Comparison of ENCODE assay signal across 8 cellular contexts in the genomic region with DNA sequence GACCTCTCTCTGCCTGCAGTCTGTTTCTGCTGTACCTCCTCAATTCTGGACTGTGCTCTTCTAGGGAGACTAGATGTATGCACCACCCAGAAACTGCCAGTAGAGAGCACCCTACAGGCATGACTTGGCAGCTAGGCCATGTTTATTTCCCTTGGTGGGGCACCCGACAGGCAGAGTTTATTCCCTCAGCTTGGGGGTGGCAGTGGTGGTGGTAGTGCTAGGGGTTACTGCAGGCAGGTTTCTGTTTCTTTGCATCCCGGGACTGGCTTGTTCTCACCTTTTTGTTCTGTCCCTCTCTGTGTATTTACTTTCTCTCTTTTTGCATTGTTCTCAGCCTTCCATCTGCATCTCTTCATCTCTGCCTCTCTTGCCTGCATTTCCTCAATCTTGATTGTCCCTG. TPM values are rescaled to one million over a fixed set of nuclear protein-coding genes. Genes with fewer than 3 reads are reported as not detected.
DNase-seq lines count a peak whose midpoint lies in the region; ATAC-seq and TF ChIP-seq lines count a peak whose summit lies in the region.

No MANE protein-coding gene starts in this region.

- H3K79me2 ChIP-seq in DND-41 (ENCODE audit: insufficient read depth, low read length) (no peaks in the 10 kb centered on the region), OCI-LY3 (ENCODE audit: low read length) (no peaks in the 10 kb centered on the region)

- ATAC-seq in DND-41 (ENCODE audit: insufficient read depth, low read depth) (peak; percentile 94), HG02852 (IDR thresholded peaks at IDR 0.05; ENCODE audit: unreplicated experiment) (peak; percentile 55), GM18909 (IDR thresholded peaks at IDR 0.05; ENCODE audit: poor library complexity, unreplicated experiment) (no peak)

- DNase-seq in DND-41 (peak; percentile 79), esophagus muscularis mucosa (ENCODE audit: extremely low spot score) (no peak), myocyte (ENCODE audit: low read depth) (peak; percentile 71)
- DNase-seq in activated T-cell treated with anti-CD3 and anti-CD28 coated beads, Interleukin-2, amount 50 U/mL, for 1 hour, result peak; percentile 45

- no peaks in the 10 kb centered on the region for H3K9me3 ChIP-seq in DND-41 (ENCODE audit: insufficient read depth, low read length, severe bottlenecking)
- H3K9me3 ChIP-seq in OCI-LY3 (ENCODE audit: insufficient read depth, low read length), result no peaks in the 10 kb centered on the region
- no peaks in the 10 kb centered on the region for H3K9me3 ChIP-seq in esophagus muscularis mucosa

- 7% methylated on average over 2 of the region's 2 CpGs for WGBS in esophagus muscularis mucosa

- H3K4me3 ChIP-seq in DND-41 (ENCODE audit: low read depth in 1 of 2, low read length in 2 of 2), result no peak overlapping the region
- H3K4me3 ChIP-seq in OCI-LY3 (ENCODE audit: low read length), result no peak overlapping the region
- H3K4me3 ChIP-seq in esophagus muscularis mucosa, result no peak overlapping the region

- H4K20me1 ChIP-seq in DND-41 (ENCODE audit: insufficient read depth, low read length), result no peaks in the 10 kb centered on the region; the same call in 1 of the 2 replicates
- no peaks in the 10 kb centered on the region; the same call in 1 of the 2 replicates for H4K20me1 ChIP-seq in OCI-LY3 (ENCODE audit: insufficient read depth, low read length)

- TF ChIP-seq EP300 in esophagus muscularis mucosa (IDR thresholded peaks at IDR 0.05), result no peak

- H3K9ac ChIP-seq in DND-41 (ENCODE audit: low read depth, low read length) (no peak overlapping the region), OCI-LY3 (ENCODE audit: low read length) (no peak overlapping the region)

- H2AFZ ChIP-seq in DND-41 (ENCODE audit: low read depth, low read length) (0 out of 2 replicates have a peak overlapping the region, but pooled peaks have one; percentile 28), OCI-LY3 (ENCODE audit: low read depth, low read length) (no peak overlapping the region)

- TF ChIP-seq POLR2A in esophagus muscularis mucosa (IDR thresholded peaks at IDR 0.05; ENCODE audit: low read depth), result no peak

- H3K27me3 ChIP-seq in DND-41 (ENCODE audit: insufficient read depth, low read length, poor library complexity), result no peaks in the 10 kb centered on the region
- H3K27me3 ChIP-seq in OCI-LY3 (ENCODE audit: low read depth, low read length), result no peaks in the 10 kb centered on the region
- H3K27me3 ChIP-seq in esophagus muscularis mucosa, result no peaks in the 10 kb centered on the region

- peak; percentile 93 for TF ChIP-seq CTCF in DND-41 (IDR thresholded peaks at IDR 0.05; ENCODE audit: borderline replicate concordance, extremely low read depth, low read length, poor library complexity, severe bottlenecking)
- TF ChIP-seq CTCF in OCI-LY3 (IDR thresholded peaks at IDR 0.05; ENCODE audit: low read depth, low read length), result peak; percentile 72
- TF ChIP-seq CTCF in esophagus muscularis mucosa (IDR thresholded peaks at IDR 0.05), result peak; percentile 56 to 73 (median 63)

- intact Hi-C loops in esophagus muscularis mucosa (cut with DNase I), result no loop called here

- H3K4me1 ChIP-seq in DND-41 (ENCODE audit: insufficient read depth, low read length) (peaks cover 8% of the 10 kb centered on the region; the same call in 1 of the 2 replicates), OCI-LY3 (ENCODE audit: low read length) (peaks cover 18% of the 10 kb centered on the region), esophagus muscularis mucosa (peaks cover 13 to 20% (median 15%) of the 10 kb centered on the region in 4 donors)

- H3K4me2 ChIP-seq in DND-41 (ENCODE audit: insufficient read depth, low read length) (no peak overlapping the region), OCI-LY3 (ENCODE audit: low read length) (no peak overlapping the region)

- H3K36me3 ChIP-seq in DND-41 (ENCODE audit: insufficient read depth, low read length), result no peaks in the 10 kb centered on the region
- H3K36me3 ChIP-seq in OCI-LY3 (replicated peaks; ENCODE audit: low read depth, low read length), result peaks cover 22% of the 10 kb centered on the region
- peaks cover 0 to 67% (median 57%) of the 10 kb centered on the region in 4 donors for H3K36me3 ChIP-seq in esophagus muscularis mucosa

- H3K27ac ChIP-seq in DND-41 (ENCODE audit: low read length), result 0 out of 2 replicates have a peak overlapping the region, but pooled peaks have one; percentile 33
- H3K27ac ChIP-seq in OCI-LY3 (ENCODE audit: low read length), result no peak overlapping the region
- peak overlapping the region in 3 of 4 donors; percentile 12 to 35 (median 34) for H3K27ac ChIP-seq in esophagus muscularis mucosa (replicated peaks in 1 of 4)
- H3K27ac ChIP-seq in temporal lobe (ENCODE audit: low read depth, low read length), result peak overlapping the region; percentile 81

RNA-seq across cellular contexts. Expression of a gene that starts 13.6 kb away (rescaled TPM):
- total RNA-seq in esophagus muscularis mucosa, result 10 to 100 TPM in 3 of 4 donors, 1 to 10 TPM in 1; 9.6 to 19.0 (median 13.9) TPM
- total RNA-seq in myocyte, result 12.4 and 14.7 TPM in 2 replicates
- 17.3 TPM for polyA plus RNA-seq in myocyte (2012)
- 13.8 TPM for total RNA-seq in temporal lobe

RNA-seq across cellular contexts. Expression of a gene that starts 31.5 kb away (rescaled TPM):
- under 1 TPM; under 0.01 to 0.46 (median 0.21) TPM for total RNA-seq in esophagus muscularis mucosa
- total RNA-seq in myocyte, result 0.10 and 0.27 TPM in 2 replicates
- 0.79 TPM for polyA plus RNA-seq in myocyte (2012)
- not detected for total RNA-seq in temporal lobe
